In the genomic region with DNA sequence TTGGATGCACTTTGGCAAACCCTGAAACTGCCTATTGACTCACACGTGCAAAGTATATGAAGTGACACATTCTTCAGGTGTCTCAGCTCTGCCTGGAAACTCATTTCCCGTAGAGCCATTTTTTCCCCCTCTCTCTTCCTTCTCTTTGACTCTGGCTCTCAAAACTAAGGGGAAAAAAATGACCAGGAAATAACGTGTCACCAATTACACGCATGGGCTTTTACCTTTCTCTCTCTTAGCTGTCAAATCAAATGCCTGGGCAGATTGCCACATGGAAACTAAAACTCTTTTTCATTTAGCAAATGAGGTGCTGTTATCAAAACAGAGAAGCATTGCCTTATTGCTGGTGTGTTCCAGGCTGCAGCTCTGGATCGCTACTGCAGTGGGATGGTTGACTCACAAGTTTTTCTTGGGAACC, we compare ENCODE assay signal across 26 cellular contexts. TPM values are rescaled to one million over a fixed set of nuclear protein-coding genes. Genes with fewer than 3 reads are reported as not detected.
DNase-seq lines count a peak whose midpoint lies in the region; ATAC-seq and TF ChIP-seq lines count a peak whose summit lies in the region.
"Had no signal": no experiment of that assay in that cellular context is flagged by ENCODE, and none has a peak within 500 bp of the region (broad histone marks: within the 10 kb centered on the region; RNA-seq: fewer than 3 reads in every experiment).

No MANE protein-coding gene starts in this region.

- POLR2A ChIA-PET in PC-3 (lab: Charles Lee; ENCODE audit: unreplicated experiment), result no interaction called here

- no TSS peak for BruUV-seq in PC-3 (replicated peaks; lab: Mats Ljungman, UMichigan)

- no peak overlapping the region for H3K27ac Mint-ChIP-seq in stimulated activated effector memory CD8-positive, alpha-beta T cell treated with anti-CD3 and anti-CD28 coated beads, Interleukin-12 subunit alpha, Interleukin-12 subunit beta, amount 100 ng/mL, for 72 hours
- H3K27ac Mint-ChIP-seq: activated naive CD4-positive, alpha-beta T cell treated with anti-CD3 and anti-CD28 coated beads, Interleukin-2, amount 10 ng/mL, durations not matched to agents 7 days and 5 days; HFFc6; IgD-negative memory B cell had no signal

- no peaks in the 10 kb centered on the region for H3F3A ChIP-seq in PC-3 (ENCODE audit: low read length, unreplicated experiment)

- intact Hi-C loops in PC-3 (cut with micrococcal nuclease), result no loop called here

- peak; percentile 56 to 57 for ATAC-seq in activated T-cell treated with anti-CD3 and anti-CD28 coated beads, Interleukin-2, amount 50 U/mL, for 4 hours
- ATAC-seq in PC-3 (no peak; the same call in 1 of the 2 replicates), GM18870 (IDR thresholded peaks at IDR 0.05; ENCODE audit: unreplicated experiment) (no peak), HG02588 (IDR thresholded peaks at IDR 0.05; ENCODE audit: unreplicated experiment) (no peak)
- peak; percentile 35 for ATAC-seq in stimulated activated effector memory CD8-positive, alpha-beta T cell treated with anti-CD3 and anti-CD28 coated beads, Interleukin-12 subunit alpha, Interleukin-12 subunit beta, amount 100 ng/mL, for 72 hours
- ATAC-seq: heart left ventricle had no signal

- H3K4me2 ChIP-seq in PC-3 (ENCODE audit: low read length), result peak overlapping the region; percentile 49; the same call in 1 of the 2 replicates
- H3K4me2 ChIP-seq: smooth muscle cell had no signal

- H3K27me3 ChIP-seq in PC-3 (ENCODE audit: low read length), result no peaks in the 10 kb centered on the region
- H3K27me3 ChIP-seq: ascending aorta, heart left ventricle, suprapubic skin had no signal

- H3K9ac ChIP-seq in PC-3 (ENCODE audit: low read length), result no peak overlapping the region

- no peaks in the 10 kb centered on the region for H3K9me2 ChIP-seq in PC-3 (replicated peaks; ENCODE audit: low read length)

- H3K4me1 Mint-ChIP-seq in activated T-cell treated with anti-CD3 and anti-CD28 coated beads, Interleukin-2, amount 50 U/mL, for 4 hours (ENCODE audit: low read depth), result peaks cover 2% of the 10 kb centered on the region
- H3K4me1 Mint-ChIP-seq in stimulated activated effector memory CD8-positive, alpha-beta T cell treated with anti-CD3 and anti-CD28 coated beads, Interleukin-12 subunit alpha, Interleukin-12 subunit beta, amount 100 ng/mL, for 72 hours, result peaks cover 8% of the 10 kb centered on the region

- H4K20me1 ChIP-seq in PC-3 (ENCODE audit: low read length), result no peaks in the 10 kb centered on the region

- DNase-seq in activated T-cell treated with anti-CD3 and anti-CD28 coated beads, Interleukin-2, amount 50 U/mL, for 4 hours, result no peak
- DNase-seq in activated T-cell treated with anti-CD3 and anti-CD28 coated beads for 4 hours (no peak), PC-3 (peak; percentile 49), epithelial cell of esophagus (ENCODE audit: low read depth) (peak; percentile 80), HuH-7 (ENCODE audit: low spot score) (no peak)
- DNase-seq in stimulated activated effector memory CD8-positive, alpha-beta T cell treated with anti-CD3 and anti-CD28 coated beads, Interleukin-12 subunit alpha, Interleukin-12 subunit beta, amount 100 ng/mL, for 72 hours (ENCODE audit: low spot score in 2 of 2), result no peak
- DNase-seq: activated CD4-positive, alpha-beta T cell treated with anti-CD3 and anti-CD28 coated beads, Interleukin-2, amount 50 U/mL, for 1 hour; activated CD8-positive, alpha-beta memory T cell treated with anti-CD3 and anti-CD28 coated beads, Interleukin-2, amount 50 U/mL, for 4 hours; activated naive CD4-positive, alpha-beta T cell treated with anti-CD3 and anti-CD28 coated beads, Interleukin-2, amount 10 ng/mL, durations not matched to agents 7 days and 5 days; GDM1; heart left ventricle; HFFc6; MM.1S; NCI-H1436 treated with DMSO at 0.1 percent for 48 hours; NCI-H524; SW 1271 had no signal

- peaks cover 9% of the 10 kb centered on the region; the same call in 1 of the 2 replicates for H3K4me1 ChIP-seq in PC-3 (ENCODE audit: insufficient read depth, low read length)
- H3K4me1 ChIP-seq: ascending aorta had no signal

- no peaks in the 10 kb centered on the region for H3K79me2 ChIP-seq in PC-3 (ENCODE audit: low read length)

- H2AFZ ChIP-seq in PC-3 (ENCODE audit: low read length), result 0 out of 2 replicates have a peak overlapping the region, but pooled peaks have one; percentile 35

- TF ChIP-seq CTCF in PC-3 (conservative IDR thresholded peaks at IDR 0.05; ENCODE audit: low read depth, low read length) (no peak), epithelial cell of esophagus (IDR thresholded peaks at IDR 0.05; ENCODE audit: insufficient read depth, low read depth, low read length, missing control alignments) (no peak)

- no peaks in the 10 kb centered on the region for H3K27me3 Mint-ChIP-seq in activated T-cell treated with anti-CD3 and anti-CD28 coated beads, Interleukin-2, amount 50 U/mL, for 4 hours (ENCODE audit: low read depth)

- no peaks in the 10 kb centered on the region for H3K36me3 ChIP-seq in PC-3 (ENCODE audit: low read depth, low read length)
- H3K36me3 ChIP-seq: heart left ventricle, suprapubic skin had no signal

- H3K4me3 ChIP-seq in PC-3 (ENCODE audit: low read length) (no peak overlapping the region), epithelial cell of esophagus (ENCODE audit: low read length) (no peak overlapping the region)
- H3K4me3 ChIP-seq: ascending aorta, heart left ventricle, smooth muscle cell, suprapubic skin had no signal

- no peak overlapping the region for H3K4me3 Mint-ChIP-seq in activated T-cell treated with anti-CD3 and anti-CD28 coated beads, Interleukin-2, amount 50 U/mL, for 4 hours
- no peak overlapping the region for H3K4me3 Mint-ChIP-seq in stimulated activated effector memory CD8-positive, alpha-beta T cell treated with anti-CD3 and anti-CD28 coated beads, Interleukin-12 subunit alpha, Interleukin-12 subunit beta, amount 100 ng/mL, for 72 hours
- H3K4me3 Mint-ChIP-seq: activated naive CD4-positive, alpha-beta T cell treated with anti-CD3 and anti-CD28 coated beads, Interleukin-2, amount 10 ng/mL, durations not matched to agents 7 days and 5 days; HFFc6; IgD-negative memory B cell had no signal

- H3K36me3 Mint-ChIP-seq in activated T-cell treated with anti-CD3 and anti-CD28 coated beads, Interleukin-2, amount 50 U/mL, for 4 hours (ENCODE audit: insufficient read depth), result peaks cover 2% of the 10 kb centered on the region
- no peaks in the 10 kb centered on the region for H3K36me3 Mint-ChIP-seq in stimulated activated effector memory CD8-positive, alpha-beta T cell treated with anti-CD3 and anti-CD28 coated beads, Interleukin-12 subunit alpha, Interleukin-12 subunit beta, amount 100 ng/mL, for 72 hours
- H3K36me3 Mint-ChIP-seq: activated naive CD4-positive, alpha-beta T cell treated with anti-CD3 and anti-CD28 coated beads, Interleukin-2, amount 10 ng/mL, durations not matched to agents 7 days and 5 days had no signal

- H3K27ac ChIP-seq in PC-3 (ENCODE audit: low read length), result peak overlapping the region; percentile 34
- H3K27ac ChIP-seq: ascending aorta, C4-2B, heart left ventricle, suprapubic skin had no signal

- H3K9me3 Mint-ChIP-seq in activated T-cell treated with anti-CD3 and anti-CD28 coated beads, Interleukin-2, amount 50 U/mL, for 4 hours, result peaks cover 3% of the 10 kb centered on the region
- H3K9me3 Mint-ChIP-seq in stimulated activated effector memory CD8-positive, alpha-beta T cell treated with anti-CD3 and anti-CD28 coated beads, Interleukin-12 subunit alpha, Interleukin-12 subunit beta, amount 100 ng/mL, for 72 hours, result no peaks in the 10 kb centered on the region
- H3K9me3 Mint-ChIP-seq: HFFc6 had no signal

- H3K9me3 ChIP-seq in PC-3 (ENCODE audit: low read length), result no peaks in the 10 kb centered on the region
- H3K9me3 ChIP-seq: ascending aorta, suprapubic skin had no signal

- CTCF ChIA-PET in PC-3 (lab: Charles Lee), result no interaction called here

RNA-seq across cellular contexts. Expression of a gene that starts 18.3 kb away (rescaled TPM):
- not detected for total RNA-seq in activated T-cell treated with anti-CD3 and anti-CD28 coated beads, Interleukin-2, amount 50 U/mL, for 4 hours
- not detected in 2 replicates for total RNA-seq in PC-3 (2014; rRNA removed)
- total RNA-seq: ascending aorta, fibroblast of lung, heart left ventricle, HFFc6, liver, pulmonary artery endothelial cell, smooth muscle cell, suprapubic skin had no signal

RNA-seq across cellular contexts. Expression of a gene that starts 23.9 kb away (rescaled TPM):
- under 1 TPM; 0.45 to 0.96 (median 0.57) TPM for total RNA-seq in activated T-cell treated with anti-CD3 and anti-CD28 coated beads, Interleukin-2, amount 50 U/mL, for 4 hours
- total RNA-seq in PC-3 (2014; rRNA removed), result 2.6 TPM in 2 replicates
- total RNA-seq: HFFc6 had no signal

Comparison
In these comparisons a context has a peak if more than half of its experiments do, and no peak if none do; other contexts are left out.
1. ATAC-seq: peak in activated T-cell treated with anti-CD3 and anti-CD28 coated beads, Interleukin-2, amount 50 U/mL, for 4 hours (2 of 2) and stimulated activated effector memory CD8-positive, alpha-beta T cell treated with anti-CD3 and anti-CD28 coated beads, Interleukin-12 subunit alpha, Interleukin-12 subunit beta, amount 100 ng/mL, for 72 hours (single experiment); none in PC-3 (single experiment), GM18870 (single experiment) and HG02588 (single experiment).
2. DNase-seq: peak in PC-3 (single experiment) and epithelial cell of esophagus (single experiment); none in activated T-cell treated with anti-CD3 and anti-CD28 coated beads, Interleukin-2, amount 50 U/mL, for 4 hours (single experiment), activated T-cell treated with anti-CD3 and anti-CD28 coated beads for 4 hours (single experiment), stimulated activated effector memory CD8-positive, alpha-beta T cell treated with anti-CD3 and anti-CD28 coated beads, Interleukin-12 subunit alpha, Interleukin-12 subunit beta, amount 100 ng/mL, for 72 hours (0 of 2) and HuH-7 (single experiment).